Comparison of ENCODE assay signal across 20 cellular contexts in the genomic region with DNA sequence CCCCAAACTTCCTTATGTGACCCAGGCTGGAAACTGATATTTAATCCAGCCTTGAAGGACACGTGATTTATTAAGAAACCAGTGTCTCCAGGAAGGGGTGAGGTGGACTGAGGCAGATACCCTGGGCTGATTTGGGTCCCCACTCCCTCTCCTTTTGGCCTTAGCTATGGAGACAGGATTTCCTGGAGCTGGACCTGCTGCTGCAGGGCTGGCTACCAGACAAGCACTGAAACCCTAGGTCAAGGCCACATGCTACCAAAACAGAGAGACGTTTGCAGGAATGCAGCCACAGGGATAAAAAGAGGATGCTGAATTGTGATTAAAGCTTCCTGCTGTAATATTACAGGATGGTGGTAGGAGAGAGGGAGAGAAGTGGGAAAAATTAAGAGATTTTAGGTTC. TPM values are rescaled to one million over a fixed set of nuclear protein-coding genes. Genes with fewer than 3 reads are reported as not detected.
DNase-seq lines count a peak whose midpoint lies in the region; ATAC-seq and TF ChIP-seq lines count a peak whose summit lies in the region.
"Had no signal": no experiment of that assay in that cellular context is flagged by ENCODE, and none has a peak within 500 bp of the region (broad histone marks: within the 10 kb centered on the region; RNA-seq: fewer than 3 reads in every experiment).

No MANE protein-coding gene starts in this region.

- H3K4me3 ChIP-seq in left ventricle myocardium inferior, result no peak overlapping the region
- no peak overlapping the region for H3K4me3 ChIP-seq in right lobe of liver

- peaks cover 44% of the 10 kb centered on the region for H3K4me1 Mint-ChIP-seq in HFFc6 (ENCODE audit: low read depth)

- H3K4me1 ChIP-seq in left ventricle myocardium inferior, result peaks cover 77% of the 10 kb centered on the region
- peaks cover 0 to 24% (median 7%) of the 10 kb centered on the region in 4 donors for H3K4me1 ChIP-seq in right lobe of liver

- H3K27ac Mint-ChIP-seq in HFFc6, result no peak overlapping the region

- H3K27ac ChIP-seq in left ventricle myocardium inferior (replicated peaks) (peak overlapping the region; percentile 86), right lobe of liver (peak overlapping the region; percentile 32 to 74 (median 50))

- no peaks in the 10 kb centered on the region for H3K36me3 Mint-ChIP-seq in HFFc6 (ENCODE audit: low read depth)

- H3K27me3 ChIP-seq in left ventricle myocardium inferior (ENCODE audit: low read depth) (no peaks in the 10 kb centered on the region), right lobe of liver (no peaks in the 10 kb centered on the region)

- ATAC-seq in Right ventricle myocardium inferior, result no peak
- peak; percentile 79 to 85 (median 84) for ATAC-seq in right lobe of liver
- no peak for ATAC-seq in HG03196 (IDR thresholded peaks at IDR 0.05; ENCODE audit: unreplicated experiment)

- no peak overlapping the region for H3K4me3 Mint-ChIP-seq in HFFc6

- intact Hi-C loops in left ventricle myocardium inferior (cut with micrococcal nuclease) (no loop called here), Right ventricle myocardium inferior (cut with DNase I) (no loop called here), right lobe of liver (cut with DNase I) (no loop called here)

- TF ChIP-seq CTCF in left ventricle myocardium inferior (IDR thresholded peaks at IDR 0.05; ENCODE audit: borderline replicate concordance) (no peak), right lobe of liver (IDR thresholded peaks at IDR 0.05) (no peak), HFFc6 (IDR thresholded peaks at IDR 0.05) (no peak)

- H3K9me3 Mint-ChIP-seq in HFFc6, result no peaks in the 10 kb centered on the region
- H3K9me3 Mint-ChIP-seq: IgD-negative memory B cell had no signal

- TF ChIP-seq POLR2A in right lobe of liver (IDR thresholded peaks at IDR 0.05), result no peak

- H3K36me3 ChIP-seq in left ventricle myocardium inferior (no peaks in the 10 kb centered on the region), right lobe of liver (no peaks in the 10 kb centered on the region)

- no peaks in the 10 kb centered on the region for H3K9me3 ChIP-seq in left ventricle myocardium inferior (replicated peaks)
- H3K9me3 ChIP-seq in right lobe of liver, result no peaks in the 10 kb centered on the region

- whole genome bisulfite sequencing in right lobe of liver (ENCODE audit: insufficient coverage, low coverage, low lambda C conversion rate, missing lambda C conversion rate), result 19% methylated on average over 2 of the region's 2 CpGs

- no peak for DNase-seq in left ventricle myocardium inferior
- DNase-seq in Right ventricle myocardium inferior (ENCODE audit: missing footprints), result no peak
- peak; percentile 24 to 81 for DNase-seq in dermis microvascular lymphatic vessel endothelial cell (ENCODE audit: low read depth in 2 of 2)
- peak in 2 of 3 donors; percentile 54 to 78 for DNase-seq in right lobe of liver
- DNase-seq in ecto neural progenitor cell (ENCODE audit: low spot score), result no peak
- no peak for DNase-seq in HFFc6
- DNase-seq in NCI-H1436 treated with DMSO at 0.1 percent for 48 hours (lab: John Stamatoyannopoulos, UW), result no peak
- DNase-seq: C1 segment of cervical spinal cord, DND-41, GDM1, NCI-H1105, NCI-H1694 treated with DMSO at 0.1 percent for 48 hours, NCI-H2107, NCI-H2227 treated with DMSO at 0.1 percent for 48 hours, NCI-H524, SIG-M5 had no signal

- H3K27me3 Mint-ChIP-seq in HFFc6 (ENCODE audit: insufficient read depth), result no peaks in the 10 kb centered on the region; the same call in 1 of the 2 replicates
- H3K27me3 Mint-ChIP-seq: IgD-negative memory B cell had no signal

RNA-seq across cellular contexts. Expression of a gene that starts 25.4 kb away (rescaled TPM):
- total RNA-seq in left ventricle myocardium inferior (43.4 TPM), Right ventricle myocardium inferior (36.6 TPM), dermis microvascular lymphatic vessel endothelial cell (13.5 and 26.2 TPM in 2 replicates), right lobe of liver (10 to 100 TPM; 10.8 to 25.9 (median 17.8) TPM)
- total RNA-seq in HFFc6 (2021; fragmentation: NEBNext Ultra II Directional; extraction: Animal tissue kit (Norgen Biotek cat#: 25700)), result 10 to 100 TPM; 58.9 to 68.2 (median 65.0) TPM

RNA-seq across cellular contexts. Expression of a gene that starts 50.5 kb away (rescaled TPM):
- total RNA-seq in left ventricle myocardium inferior (19.8 TPM), Right ventricle myocardium inferior (20.0 TPM), dermis microvascular lymphatic vessel endothelial cell (0.25 and 0.64 TPM in 2 replicates), right lobe of liver (1 to 10 TPM; 2.6 to 5.1 (median 3.5) TPM)
- under 1 TPM in 5 of 6 experiments, not detected in 1; 0.08 to 0.20 (median 0.16) TPM for total RNA-seq in HFFc6 (2021; fragmentation: NEBNext Ultra II Directional; extraction: Animal tissue kit (Norgen Biotek cat#: 25700))
- total RNA-seq: A172, LHCN-M2 had no signal

Comparison
In these comparisons a context has a peak if more than half of its experiments do, and no peak if none do; other contexts are left out.
1. DNase-seq: peak in dermis microvascular lymphatic vessel endothelial cell (2 of 2) and right lobe of liver (2 of 3); none in left ventricle myocardium inferior (single experiment), Right ventricle myocardium inferior (single experiment), ecto neural progenitor cell (single experiment), HFFc6 (single experiment) and NCI-H1436 treated with DMSO at 0.1 percent for 48 hours (single experiment).
2. ATAC-seq: peak in right lobe of liver (4 of 4); none in Right ventricle myocardium inferior (single experiment) and HG03196 (single experiment).